In genomic region chr11:89436071-89436470, GRCh38 we compare ENCODE assay signal across 13 cellular contexts. TPM values are rescaled to one million over a fixed set of nuclear protein-coding genes. Genes with fewer than 3 reads are reported as not detected.
DNase-seq lines count a peak whose midpoint lies in the region; ATAC-seq, FAIRE-seq and TF ChIP-seq lines count a peak whose summit lies in the region.
"Had no signal": no experiment of that assay in that cellular context is flagged by ENCODE, and none has a peak within 500 bp of the region (broad histone marks: within the 10 kb centered on the region; RNA-seq: fewer than 3 reads in every experiment).

No MANE protein-coding gene starts in this region.

- ATAC-seq in left lung (peak; percentile 97), HG03378 (IDR thresholded peaks at IDR 0.05; ENCODE audit: unreplicated experiment) (no peak)

- H3K4me3 Mint-ChIP-seq in immature natural killer cell, result no peak overlapping the region
- H3K4me3 Mint-ChIP-seq: naive B cell had no signal

- H3K4me1 Mint-ChIP-seq in immature natural killer cell, result no peaks in the 10 kb centered on the region
- H3K4me1 Mint-ChIP-seq: naive B cell had no signal

- no peaks in the 10 kb centered on the region for H3K9me3 ChIP-seq in left lung

- H3K27ac ChIP-seq in left lung, result no peak overlapping the region
- H3K27ac ChIP-seq: C4-2B had no signal

- POLR2A ChIA-PET in AG04449 (lab: Yijun Ruan, JAX), result no interaction called here

- no peaks in the 10 kb centered on the region for H3K27me3 Mint-ChIP-seq in immature natural killer cell (ENCODE audit: low read depth in 3 of 3)
- H3K27me3 Mint-ChIP-seq: naive B cell had no signal

- H3K36me3 ChIP-seq in bronchial epithelial cell (ENCODE audit: control insufficient read depth, insufficient read depth, low read length), result no peaks in the 10 kb centered on the region
- H3K36me3 ChIP-seq in left lung, result no peaks in the 10 kb centered on the region

- intact Hi-C loops in left lung (cut with DNase I), result no loop called here

- H3K27me3 ChIP-seq in bronchial epithelial cell (ENCODE audit: control insufficient read depth, insufficient read depth, low read length) (no peaks in the 10 kb centered on the region), left lung (no peaks in the 10 kb centered on the region)

- no peak overlapping the region for H3K4me3 ChIP-seq in AG04449 (ENCODE audit: low read depth, low read length)
- no peak overlapping the region for H3K4me3 ChIP-seq in bronchial epithelial cell (ENCODE audit: low read depth, low read length)
- H3K4me3 ChIP-seq in left lung, result no peak overlapping the region

- CTCF ChIA-PET in AG04449 (lab: Yijun Ruan, JAX), result interaction anchor here (1.0 to 1.4 kb wide), 2 partner anchors 12 to 19 kb away, joined by 3 to 4 read pairs; no protein-coding TSS in a partner anchor

- no peak overlapping the region for H3K27ac Mint-ChIP-seq in immature natural killer cell
- H3K27ac Mint-ChIP-seq: naive B cell had no signal

- no peaks in the 10 kb centered on the region for H3K36me3 Mint-ChIP-seq in immature natural killer cell
- H3K36me3 Mint-ChIP-seq: naive B cell had no signal

- no peak for FAIRE-seq in bronchial epithelial cell (lab: Jason Lieb, UNC)
- FAIRE-seq: urothelium cell line had no signal

- H3K4me1 ChIP-seq in left lung, result no peaks in the 10 kb centered on the region

- peaks cover 0 to 5% (median 1%) of the 10 kb centered on the region in 6 donors for H3K9me3 Mint-ChIP-seq in immature natural killer cell

- TF ChIP-seq CTCF in AG04449 (IDR thresholded peaks at IDR 0.05; ENCODE audit: insufficient read depth, low read length, missing control alignments), result no peak
- TF ChIP-seq CTCF in bronchial epithelial cell (IDR thresholded peaks at IDR 0.05; ENCODE audit: insufficient read depth, low read length, severe bottlenecking), result no peak
- TF ChIP-seq CTCF in left lung (IDR thresholded peaks at IDR 0.05), result no peak

- DNase-seq in AG04449 (ENCODE audit: low read depth, low spot score) (peak; percentile 47), HPDE6-E6E7 (ENCODE audit: extremely low spot score) (peak; percentile 6), bronchial epithelial cell (ENCODE audit: low read depth) (peak; percentile 68), left lung (no peak), activated gamma-delta T cell (lab: John Stamatoyannopoulos, UW) (no peak), GF-D8 (lab: John Stamatoyannopoulos, UW) (no peak), immature natural killer cell (no peak)
- DNase-seq: GDM1, naive B cell, NCI-H226 had no signal

RNA-seq across cellular contexts. Expression of gene NOX4, which starts 55.1 kb away (rescaled TPM):
- total RNA-seq in bronchial epithelial cell (0.26 TPM in 1 of 2 replicates, not detected in the other), left lung (1 to 10 TPM in 1 of 2 donors, under 1 TPM in 1; 0.86 to 3.3 TPM)
- not detected for polyA plus RNA-seq in immature natural killer cell

Comparison
In these comparisons a context has a peak if more than half of its experiments do, and no peak if none do; other contexts are left out.
1. DNase-seq: peak in AG04449 (single experiment), HPDE6-E6E7 (single experiment) and bronchial epithelial cell (single experiment); none in left lung (0 of 2), activated gamma-delta T cell (single experiment), GF-D8 (single experiment) and immature natural killer cell (0 of 3).